In the genomic region with DNA sequence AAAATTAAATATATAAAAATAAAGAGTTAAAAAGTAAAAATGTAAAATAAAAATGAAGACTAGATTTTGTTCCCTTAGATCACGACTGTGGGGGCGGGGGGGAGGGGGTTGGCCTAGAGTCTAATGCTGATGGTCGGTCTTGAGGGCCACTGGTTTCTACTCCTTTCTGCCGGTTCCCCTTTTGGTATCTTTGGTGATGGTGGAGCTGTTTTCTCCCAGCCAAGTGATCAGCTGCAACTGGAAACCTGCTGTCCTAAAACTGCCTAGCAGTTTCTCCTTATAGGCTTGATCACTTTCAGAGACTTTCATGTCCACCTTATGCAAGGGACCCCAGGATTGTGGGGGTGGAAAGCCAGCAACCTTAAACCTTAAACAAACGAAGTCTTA, we compare ENCODE assay signal across 8 cellular contexts. TPM values are rescaled to one million over a fixed set of nuclear protein-coding genes. Genes with fewer than 3 reads are reported as not detected.
DNase-seq lines count a peak whose midpoint lies in the region; ATAC-seq and TF ChIP-seq lines count a peak whose summit lies in the region.

No MANE protein-coding gene starts in this region.

- H3K9me3 ChIP-seq in left ventricle myocardium inferior (replicated peaks), result no peaks in the 10 kb centered on the region
- no peaks in the 10 kb centered on the region for H3K9me3 ChIP-seq in neuron (ENCODE audit: low read length)

- H3K4me1 Mint-ChIP-seq in effector memory CD8-positive, alpha-beta T cell (ENCODE audit: low read depth in 2 of 2), result peaks cover 37 to 41% of the 10 kb centered on the region in 2 donors

- H3K36me3 Mint-ChIP-seq in effector memory CD8-positive, alpha-beta T cell (ENCODE audit: insufficient read depth), result peaks cover 26% of the 10 kb centered on the region

- DNase-seq in left ventricle myocardium inferior (no peak), left ventricle myocardium superior (no peak), OCI-M1 (lab: John Stamatoyannopoulos, UW) (peak; percentile 77), DMS79 treated with DMSO at 0.1 percent for 48 hours (lab: John Stamatoyannopoulos, UW) (no peak)
- no peak for DNase-seq in effector memory CD8-positive, alpha-beta T cell

- H3K4me3 ChIP-seq in left ventricle myocardium inferior, result peak overlapping the region; percentile 89
- H3K4me3 ChIP-seq in neuron (ENCODE audit: low read length), result peak overlapping the region; percentile 100

- TF ChIP-seq CTCF in left ventricle myocardium inferior (IDR thresholded peaks at IDR 0.05; ENCODE audit: borderline replicate concordance), result no peak

- H3K27me3 Mint-ChIP-seq in effector memory CD8-positive, alpha-beta T cell, result no peaks in the 10 kb centered on the region

- peak overlapping the region; percentile 93 for H3K4me3 Mint-ChIP-seq in effector memory CD8-positive, alpha-beta T cell

- no peaks in the 10 kb centered on the region for H3K27me3 ChIP-seq in left ventricle myocardium inferior (ENCODE audit: low read depth)
- no peaks in the 10 kb centered on the region for H3K27me3 ChIP-seq in neuron (ENCODE audit: insufficient read depth, low read length)

- H3K27ac Mint-ChIP-seq in effector memory CD8-positive, alpha-beta T cell, result peak overlapping the region; percentile 87 to 91

- no peaks in the 10 kb centered on the region for H3K9me3 Mint-ChIP-seq in effector memory CD8-positive, alpha-beta T cell

- peaks cover 19% of the 10 kb centered on the region for H3K36me3 ChIP-seq in left ventricle myocardium inferior
- peaks cover 18% of the 10 kb centered on the region for H3K36me3 ChIP-seq in neuron (ENCODE audit: insufficient read depth, low read length)

- H2AFZ ChIP-seq in neuron (ENCODE audit: low read depth, low read length), result no peak overlapping the region

- ATAC-seq in left ventricle myocardium superior (no peak), HG03039 (IDR thresholded peaks at IDR 0.05; ENCODE audit: unreplicated experiment) (no peak), HG03571 (IDR thresholded peaks at IDR 0.05; ENCODE audit: unreplicated experiment) (no peak)
- no peak for ATAC-seq in effector memory CD8-positive, alpha-beta T cell (replicated peaks)

- H3K4me1 ChIP-seq in left ventricle myocardium inferior (peaks cover 43% of the 10 kb centered on the region), neuron (ENCODE audit: insufficient read depth, low read length) (peaks cover 15% of the 10 kb centered on the region)

- no peak overlapping the region for H3K27ac ChIP-seq in left ventricle myocardium inferior (replicated peaks)

- intact Hi-C loops in left ventricle myocardium inferior (cut with micrococcal nuclease), result no loop called here
- intact Hi-C loops in left ventricle myocardium superior (cut with micrococcal nuclease), result loop anchor here (10.0 kb wide), 1 partner anchor 70 kb away; no protein-coding TSS in a partner anchor

RNA-seq across cellular contexts. Expression of a gene that starts 1.1 kb away (rescaled TPM):
- total RNA-seq in left ventricle myocardium inferior, result 2.5 TPM
- 2.3 TPM for total RNA-seq in left ventricle myocardium superior

RNA-seq across cellular contexts. Expression of a gene that starts 1.5 kb away (rescaled TPM):
- total RNA-seq in left ventricle myocardium inferior (34.4 TPM), left ventricle myocardium superior (33.5 TPM)
